12 cellular contexts compared by ENCODE assay signal in genomic region chr12:45284096-45284901, GRCh38.
A peak's percentile ranks its signal among the peaks of the same experiment; 100 is the strongest.
DNase-seq lines count a peak whose midpoint lies in the region; ATAC-seq and TF ChIP-seq lines count a peak whose summit lies in the region.
"Had no signal": no experiment of that assay in that cellular context is flagged by ENCODE, and none has a peak within 500 bp of the region (broad histone marks: within the 10 kb centered on the region; RNA-seq: fewer than 3 reads in every experiment).

No MANE protein-coding gene starts in this region.

- no peak for ATAC-seq in left ventricle myocardium superior
- ATAC-seq: psoas muscle; stimulated activated naive CD8-positive, alpha-beta T cell treated with anti-CD3 and anti-CD28 coated beads, Interleukin-15, Interleukin-2, amounts not matched to agents 100 U/mL and 50 U/mL, for 24 hours had no signal

- DNase-seq in NCI-H2081 (lab: John Stamatoyannopoulos, UW) (peak; percentile 24 to 61), NCI-H2081 treated with DMSO at 0.1 percent for 48 hours (lab: John Stamatoyannopoulos, UW) (no peak), T1000 (lab: John Stamatoyannopoulos, UW) (peak; percentile 80), hepatic stellate cell (ENCODE audit: low spot score) (peak; percentile 20), tibial artery (no peak), cerebellar cortex (ENCODE audit: low spot score) (no peak), left ventricle myocardium superior (no peak)
- no peak for DNase-seq in activated T-cell treated with anti-CD3 and anti-CD28 coated beads, Interleukin-2, amount 50 U/mL, for 24 hours
- DNase-seq: activated CD8-positive, alpha-beta memory T cell treated with anti-CD3 and anti-CD28 coated beads for 24 hours; erythroblast; psoas muscle; stimulated activated naive CD8-positive, alpha-beta T cell treated with anti-CD3 and anti-CD28 coated beads, Interleukin-15, Interleukin-2, amounts not matched to agents 100 U/mL and 50 U/mL, for 24 hours had no signal

- no peak overlapping the region for H3K27ac Mint-ChIP-seq in activated T-cell treated with anti-CD3 and anti-CD28 coated beads, Interleukin-2, amount 50 U/mL, for 24 hours

- no peaks in the 10 kb centered on the region for H3K9me3 ChIP-seq in tibial artery
- H3K9me3 ChIP-seq: psoas muscle had no signal

- peaks cover 0 to 56% (median 37%) of the 10 kb centered on the region in 4 donors for H3K4me1 ChIP-seq in tibial artery

- H3K36me3 Mint-ChIP-seq in activated T-cell treated with anti-CD3 and anti-CD28 coated beads, Interleukin-2, amount 50 U/mL, for 24 hours (ENCODE audit: low read depth) = peaks cover 26% of the 10 kb centered on the region

- H3K4me3 Mint-ChIP-seq in activated T-cell treated with anti-CD3 and anti-CD28 coated beads, Interleukin-2, amount 50 U/mL, for 24 hours = no peak overlapping the region

- no peak overlapping the region for H3K4me3 ChIP-seq in tibial artery
- H3K4me3 ChIP-seq: psoas muscle had no signal

- no peaks in the 10 kb centered on the region for H3K27me3 ChIP-seq in tibial artery

- no peaks in the 10 kb centered on the region for H3K9me3 Mint-ChIP-seq in activated T-cell treated with anti-CD3 and anti-CD28 coated beads, Interleukin-2, amount 50 U/mL, for 24 hours

- H3K27me3 Mint-ChIP-seq in activated T-cell treated with anti-CD3 and anti-CD28 coated beads, Interleukin-2, amount 50 U/mL, for 24 hours = no peaks in the 10 kb centered on the region

- H3K36me3 ChIP-seq in tibial artery = no peaks in the 10 kb centered on the region

- TF ChIP-seq CTCF in tibial artery (IDR thresholded peaks at IDR 0.05) = no peak

- intact Hi-C loops in tibial artery (cut with DNase I; ENCODE audit: low total_unique reads) = no loop called here
- intact Hi-C loops in left ventricle myocardium superior (cut with micrococcal nuclease) = no loop called here

- H3K4me1 Mint-ChIP-seq in activated T-cell treated with anti-CD3 and anti-CD28 coated beads, Interleukin-2, amount 50 U/mL, for 24 hours (ENCODE audit: low read depth) = no peaks in the 10 kb centered on the region

- peak overlapping the region; percentile 52 to 61 for H3K27ac ChIP-seq in tibial artery
- H3K27ac ChIP-seq: psoas muscle had no signal

Comparison
In these comparisons a context has a peak if more than half of its experiments do, and no peak if none do; other contexts are left out.
1. DNase-seq: peak in NCI-H2081 (2 of 2), T1000 (single experiment) and hepatic stellate cell (single experiment); none in NCI-H2081 treated with DMSO at 0.1 percent for 48 hours (single experiment), tibial artery (0 of 2), cerebellar cortex (single experiment), left ventricle myocardium superior (single experiment) and activated T-cell treated with anti-CD3 and anti-CD28 coated beads, Interleukin-2, amount 50 U/mL, for 24 hours (single experiment).